ENCODE assay signal across 20 cellular contexts in the genomic region with DNA sequence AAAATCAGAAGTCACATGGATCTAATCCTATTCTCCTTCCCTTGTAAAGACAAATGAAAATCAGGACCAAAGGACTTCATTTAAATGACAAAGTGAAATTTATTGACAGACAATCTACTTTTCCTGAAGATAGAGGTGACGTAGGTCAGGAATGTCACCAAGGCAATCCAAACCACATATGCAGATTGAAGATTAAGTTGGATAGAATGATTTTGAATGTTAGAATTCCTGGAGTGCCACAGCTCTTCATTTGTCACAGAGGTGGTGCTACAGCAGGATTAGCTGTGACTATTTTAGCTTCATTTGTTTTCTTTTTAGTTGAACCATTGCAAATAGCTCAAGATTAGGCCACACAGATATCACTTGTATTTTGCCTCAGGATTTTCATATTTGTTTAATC.
DNase-seq lines count a peak whose midpoint lies in the region; ATAC-seq, FAIRE-seq and TF ChIP-seq lines count a peak whose summit lies in the region.
"Had no signal": no experiment of that assay in that cellular context is flagged by ENCODE, and none has a peak within 500 bp of the region (broad histone marks: within the 10 kb centered on the region; RNA-seq: fewer than 3 reads in every experiment).

No MANE protein-coding gene starts in this region.

- no peak overlapping the region for H3K23ac ChIP-seq in H1 (ENCODE audit: insufficient read length)

- H3K23me2 ChIP-seq in H1 (ENCODE audit: low read depth, low read length), result no peaks in the 10 kb centered on the region

- TF ChIP-seq EP300 in H1 (IDR thresholded peaks at IDR 0.05; ENCODE audit: borderline replicate concordance in 1 of 2, low read depth in 2 of 2, low read length in 2 of 2) (no peak), stomach (IDR thresholded peaks at IDR 0.05) (no peak)

- H3K4me1 ChIP-seq in HUES48 (ENCODE audit: control insufficient read depth, insufficient read depth, low read length) (peaks cover 12% of the 10 kb centered on the region), H1 (replicated peaks in 1 of 4; ENCODE audit: control insufficient read depth in 3 of 4, insufficient read depth in 4 of 4, low read length in 3 of 4) (peaks cover 0 to 3% (median 0%) of the 10 kb centered on the region in 4 experiments; a peak in 1 of 7 replicates), neural progenitor cell (peaks cover 16% of the 10 kb centered on the region), stomach (no peaks in the 10 kb centered on the region)
- H3K4me1 ChIP-seq: BLaER1 treated with 17β-estradiol and CSF1 and Interleukin-3, amounts not matched to agents 10 nM and 100 nM had no signal

- no peaks in the 10 kb centered on the region for H3K79me2 ChIP-seq in H1 (ENCODE audit: control insufficient read depth in 1 of 2, insufficient read depth in 2 of 2, low read length in 2 of 2)
- no peaks in the 10 kb centered on the region for H3K79me2 ChIP-seq in neural progenitor cell (ENCODE audit: low read depth)

- H2BK12ac ChIP-seq in H1 (ENCODE audit: low read depth, low read length), result no peak overlapping the region

- no peak overlapping the region for H3K27ac Mint-ChIP-seq in neural progenitor cell
- H3K27ac Mint-ChIP-seq: B cell; CD8-positive, alpha-beta T cell; HFFc6 had no signal

- H2AFZ ChIP-seq in H1 (ENCODE audit: low read length) (no peak overlapping the region; the same call in 1 of the 2 replicates), neural progenitor cell (replicated peaks) (no peak overlapping the region)

- no peaks in the 10 kb centered on the region for H3K27me3 Mint-ChIP-seq in neural progenitor cell (ENCODE audit: insufficient read depth, low read depth)
- H3K27me3 Mint-ChIP-seq in activated T-cell treated with anti-CD3 and anti-CD28 coated beads, Interleukin-2, amount 50 U/mL, for 4 hours (ENCODE audit: low read depth), result no peaks in the 10 kb centered on the region
- H3K27me3 Mint-ChIP-seq: B cell had no signal

- H2BK5ac ChIP-seq in H1 (ENCODE audit: low read depth, low read length), result no peak overlapping the region

- no peaks in the 10 kb centered on the region for H3K79me1 ChIP-seq in H1 (ENCODE audit: low read depth, low read length)

- H4K91ac ChIP-seq in H1 (replicated peaks; ENCODE audit: insufficient read length, low read length), result no peak overlapping the region

- TF ChIP-seq RAD21 in H1 (IDR thresholded peaks at IDR 0.05 in 1 of 2, conservative IDR thresholded peaks at IDR 0.05 in 1 of 2; ENCODE audit: low read depth in 2 of 2, low read length in 2 of 2), result no peak

- no peak overlapping the region for H2BK15ac ChIP-seq in H1 (ENCODE audit: low read length)

- H3K27me3 ChIP-seq in HUES48 (ENCODE audit: control insufficient read depth, insufficient read depth, low read length), result no peaks in the 10 kb centered on the region
- no peaks in the 10 kb centered on the region for H3K27me3 ChIP-seq in H1 (replicated peaks in 1 of 4; ENCODE audit: control insufficient read depth in 3 of 4, extremely low read depth in 1 of 4, insufficient read depth in 3 of 4, low read length in 3 of 4)
- no peaks in the 10 kb centered on the region for H3K27me3 ChIP-seq in neural progenitor cell
- H3K27me3 ChIP-seq in stomach, result no peaks in the 10 kb centered on the region
- H3K27me3 ChIP-seq: BLaER1 treated with 17β-estradiol and CSF1 and Interleukin-3, amounts not matched to agents 10 nM and 100 nM had no signal

- POLR2A ChIA-PET in H1 (lab: Charles Lee; ENCODE audit: partially characterized antibody), result no interaction called here

- H3K9ac ChIP-seq in HUES48 (ENCODE audit: low read depth, low read length), result no peak overlapping the region
- no peak overlapping the region for H3K9ac ChIP-seq in H1 (replicated peaks in 1 of 4; ENCODE audit: extremely low read depth in 1 of 4, low read depth in 3 of 4, low read length in 3 of 4)
- no peak overlapping the region for H3K9ac ChIP-seq in neural progenitor cell
- H3K9ac ChIP-seq: BLaER1 treated with 17β-estradiol and CSF1 and Interleukin-3, amounts not matched to agents 10 nM and 100 nM had no signal

- ATAC-seq in activated T-cell treated with anti-CD3 and anti-CD28 coated beads, Interleukin-2, amount 50 U/mL, for 4 hours, result no peak
- ATAC-seq: CD8-positive, alpha-beta T cell; GM12878; HCT116 had no signal

- H3K4me3 Mint-ChIP-seq in neural progenitor cell, result no peak overlapping the region
- H3K4me3 Mint-ChIP-seq in activated T-cell treated with anti-CD3 and anti-CD28 coated beads, Interleukin-2, amount 50 U/mL, for 4 hours, result no peak overlapping the region
- H3K4me3 Mint-ChIP-seq: B cell; CD8-positive, alpha-beta T cell; HFFc6 had no signal

- no peak overlapping the region for H2BK120ac ChIP-seq in H1 (replicated peaks; ENCODE audit: low read depth, low read length)

- intact Hi-C loops in stomach (cut with DNase I; ENCODE audit: low total_unique reads), result no loop called here

- CTCF ChIA-PET in H1 (lab: Charles Lee; ENCODE audit: partially characterized antibody), result interaction anchor here (1.8 kb wide), 1 partner anchor 190 kb away, joined by 6 read pairs; no protein-coding TSS in a partner anchor

- H3K4me1 Mint-ChIP-seq in neural progenitor cell, result peaks cover 7% of the 10 kb centered on the region
- H3K4me1 Mint-ChIP-seq in activated T-cell treated with anti-CD3 and anti-CD28 coated beads, Interleukin-2, amount 50 U/mL, for 4 hours (ENCODE audit: low read depth), result no peaks in the 10 kb centered on the region
- H3K4me1 Mint-ChIP-seq: B cell had no signal

- no peak overlapping the region for H4K8ac ChIP-seq in H1 (ENCODE audit: extremely low read depth, insufficient read depth, low read length)

- no peak overlapping the region for H2AK5ac ChIP-seq in H1 (ENCODE audit: low read depth, low read length)

- H3K14ac ChIP-seq in H1 (ENCODE audit: insufficient read length), result no peak overlapping the region

- DNase-seq in H54 (ENCODE audit: insufficient read length, low spot score) (no peak), H1 (ENCODE audit: low read depth in 1 of 2, low spot score in 2 of 2) (no peak), neural progenitor cell (ENCODE audit: low spot score) (peak; percentile 20), mesenteric fat pad (ENCODE audit: low spot score) (no peak), stomach (no peak), OCI-M2 (lab: John Stamatoyannopoulos, UW; ENCODE audit: unreplicated experiment) (no peak)
- DNase-seq in activated T-cell treated with anti-CD3 and anti-CD28 coated beads, Interleukin-2, amount 50 U/mL, for 4 hours, result no peak
- DNase-seq: Calu3; CD8-positive, alpha-beta T cell; DMS79 treated with DMSO at 0.1 percent for 48 hours; GOT3; HFFc6; KG1 had no signal

- H3K9me3 ChIP-seq in HUES48 (ENCODE audit: control insufficient read depth, insufficient read depth, low read length), result no peaks in the 10 kb centered on the region
- H3K9me3 ChIP-seq in H1 (ENCODE audit: insufficient read depth in 2 of 2, low read depth in 1 of 2, low read length in 1 of 2), result no peaks in the 10 kb centered on the region
- no peaks in the 10 kb centered on the region for H3K9me3 ChIP-seq in neural progenitor cell (ENCODE audit: low read depth)
- H3K9me3 ChIP-seq in stomach, result no peaks in the 10 kb centered on the region
- H3K9me3 ChIP-seq: BLaER1 treated with 17β-estradiol and CSF1 and Interleukin-3, amounts not matched to agents 10 nM and 100 nM had no signal

- H4K5ac ChIP-seq in H1 (ENCODE audit: insufficient read length, low read depth, low read length), result no peak overlapping the region

- H3K56ac ChIP-seq in H1 (replicated peaks; ENCODE audit: insufficient read length, low read depth, low read length), result no peak overlapping the region

- no peak overlapping the region for H3K4me3 ChIP-seq in HUES48 (ENCODE audit: low read depth, low read length)
- no peak overlapping the region for H3K4me3 ChIP-seq in H1 (ENCODE audit: extremely low read depth in 1 of 4, insufficient read depth in 2 of 4, low read depth in 3 of 4, low read length in 4 of 4)
- no peak overlapping the region for H3K4me3 ChIP-seq in neural progenitor cell
- H3K4me3 ChIP-seq in stomach, result no peak overlapping the region
- H3K4me3 ChIP-seq: BLaER1 treated with 17β-estradiol and CSF1 and Interleukin-3, amounts not matched to agents 10 nM and 100 nM; GM12878 had no signal

- TF ChIP-seq POLR2A in H54 (IDR thresholded peaks at IDR 0.05; ENCODE audit: low read depth, low read length) (no peak), H1 (IDR thresholded peaks at IDR 0.05; ENCODE audit: control extremely low read depth in 1 of 2, low read depth in 2 of 2, low read length in 2 of 2) (no peak), stomach (IDR thresholded peaks at IDR 0.05) (no peak)

- H2BK20ac ChIP-seq in H1 (ENCODE audit: low read length), result no peak overlapping the region

- H3K36me3 ChIP-seq in HUES48 (ENCODE audit: control insufficient read depth, insufficient read depth, low read length) (no peaks in the 10 kb centered on the region), H1 (ENCODE audit: control insufficient read depth in 2 of 4, insufficient read depth in 4 of 4, low read length in 3 of 4) (no peaks in the 10 kb centered on the region), neural progenitor cell (no peaks in the 10 kb centered on the region), stomach (no peaks in the 10 kb centered on the region)
- H3K36me3 ChIP-seq: BLaER1 treated with 17β-estradiol and CSF1 and Interleukin-3, amounts not matched to agents 10 nM and 100 nM had no signal

- peak overlapping the region; percentile 32 for H3K27ac ChIP-seq in HUES48 (ENCODE audit: low read depth, low read length)
- H3K27ac ChIP-seq in H1 (ENCODE audit: low read depth, low read length), result no peak overlapping the region
- H3K27ac ChIP-seq in neural progenitor cell, result no peak overlapping the region
- no peak overlapping the region for H3K27ac ChIP-seq in stomach
- H3K27ac ChIP-seq: BLaER1 treated with 17β-estradiol and CSF1 and Interleukin-3, amounts not matched to agents 10 nM and 100 nM had no signal

- TF ChIP-seq CTCF in H1 (IDR thresholded peaks at IDR 0.05; ENCODE audit: control extremely low read depth in 1 of 3, insufficient read depth in 1 of 3, low read depth in 1 of 3, low read length in 3 of 3) (no peak), neural progenitor cell (IDR thresholded peaks at IDR 0.05) (no peak), stomach (IDR thresholded peaks at IDR 0.05) (no peak)

- no peaks in the 10 kb centered on the region for H3K36me3 Mint-ChIP-seq in neural progenitor cell
- H3K36me3 Mint-ChIP-seq in activated T-cell treated with anti-CD3 and anti-CD28 coated beads, Interleukin-2, amount 50 U/mL, for 4 hours (ENCODE audit: insufficient read depth), result no peaks in the 10 kb centered on the region
- H3K36me3 Mint-ChIP-seq: CD8-positive, alpha-beta T cell had no signal

- H3F3A ChIP-seq in neural progenitor cell (ENCODE audit: low read depth), result no peaks in the 10 kb centered on the region

- FAIRE-seq in H54 (lab: Jason Lieb, UNC), result peak; percentile 50
- no peak for FAIRE-seq in H1 (lab: Jason Lieb, UNC)
- FAIRE-seq: GM12878, GM19239, HTR-8/SVneo had no signal

- 52% methylated on average over 1 of the region's 1 CpG; no CpG with 5 or more reads in 1 of the 2 experiments for WGBS in H1 (ENCODE audit: extremely low coverage in 1 of 2, insufficient coverage in 1 of 2, insufficient read length in 1 of 2, insufficient replicate concordance in 2 of 2, low coverage in 1 of 2, low lambda C conversion rate in 2 of 2, missing lambda C conversion rate in 1 of 2), 2 experiments
- WGBS in stomach, 5 donors, result 70 to 83% (median 80%) methylated on average over 1 of the region's 1 CpG

- H3K18ac ChIP-seq in H1 (ENCODE audit: extremely low read depth, low read length), result no peak overlapping the region

- no peaks in the 10 kb centered on the region for H3K9me3 Mint-ChIP-seq in neural progenitor cell
- H3K9me3 Mint-ChIP-seq in activated T-cell treated with anti-CD3 and anti-CD28 coated beads, Interleukin-2, amount 50 U/mL, for 4 hours, result peaks cover 7% of the 10 kb centered on the region
- H3K9me3 Mint-ChIP-seq: HFFc6 had no signal

- H4K20me1 ChIP-seq in H1 (replicated peaks in 1 of 2; ENCODE audit: control insufficient read depth in 1 of 2, insufficient read depth in 2 of 2, low read length in 2 of 2) (no peaks in the 10 kb centered on the region), neural progenitor cell (ENCODE audit: low read depth) (no peaks in the 10 kb centered on the region)
- H4K20me1 ChIP-seq: BLaER1 treated with 17β-estradiol and CSF1 and Interleukin-3, amounts not matched to agents 10 nM and 100 nM had no signal

- no peak overlapping the region for H3K4ac ChIP-seq in H1 (replicated peaks; ENCODE audit: insufficient read length, low read depth, low read length)

- H3K4me2 ChIP-seq in H1 (ENCODE audit: insufficient read depth in 1 of 2, low read depth in 2 of 2, low read length in 2 of 2) (no peak overlapping the region), neural progenitor cell (no peak overlapping the region)
- H3K4me2 ChIP-seq: BLaER1 treated with 17β-estradiol and CSF1 and Interleukin-3, amounts not matched to agents 10 nM and 100 nM had no signal
